8 cellular contexts compared by ENCODE assay signal in genomic region chrX:155026420-155026726, GRCh38. TPM values are rescaled to one million over a fixed set of nuclear protein-coding genes. Genes with fewer than 3 reads are reported as not detected.
A peak's percentile ranks its signal among the peaks of the same experiment; 100 is the strongest.
DNase-seq lines count a peak whose midpoint lies in the region; ATAC-seq and TF ChIP-seq lines count a peak whose summit lies in the region.

No MANE protein-coding gene starts in this region.

- no peaks in the 10 kb centered on the region for H3K36me3 Mint-ChIP-seq in T-helper 1 cell treated with Interleukin-12 subunit alpha and Interleukin-12 subunit beta and Interleukin-4 antibody, amounts not matched to agents 30 μg/mL and 1 μg/mL, for 36 hours (ENCODE audit: low read depth)
- H3K36me3 Mint-ChIP-seq in activated naive CD8-positive, alpha-beta T cell treated with anti-CD3 and anti-CD28 coated beads, Interleukin-2, amount 10 ng/mL, durations not matched to agents 7 days and 5 days: peaks cover 1% of the 10 kb centered on the region
- no peaks in the 10 kb centered on the region for H3K36me3 Mint-ChIP-seq in immature natural killer cell

- H3K27ac ChIP-seq in substantia nigra (ENCODE audit: low read depth, low read length, poor library complexity, severe bottlenecking): peak overlapping the region; percentile 61

- peaks cover 27% of the 10 kb centered on the region for H3K27me3 Mint-ChIP-seq in T-helper 1 cell treated with Interleukin-12 subunit alpha and Interleukin-12 subunit beta and Interleukin-4 antibody, amounts not matched to agents 30 μg/mL and 1 μg/mL, for 36 hours (ENCODE audit: low read depth)
- peaks cover 2% of the 10 kb centered on the region for H3K27me3 Mint-ChIP-seq in activated naive CD8-positive, alpha-beta T cell treated with anti-CD3 and anti-CD28 coated beads, Interleukin-2, amount 10 ng/mL, durations not matched to agents 7 days and 5 days
- peaks cover 8 to 18% (median 12%) of the 10 kb centered on the region in 3 donors for H3K27me3 Mint-ChIP-seq in immature natural killer cell (ENCODE audit: low read depth in 3 of 3)

- H3K4me1 Mint-ChIP-seq in T-helper 1 cell treated with Interleukin-12 subunit alpha and Interleukin-12 subunit beta and Interleukin-4 antibody, amounts not matched to agents 30 μg/mL and 1 μg/mL, for 36 hours (ENCODE audit: low read depth): peaks cover 13% of the 10 kb centered on the region
- peaks cover 14% of the 10 kb centered on the region for H3K4me1 Mint-ChIP-seq in activated naive CD8-positive, alpha-beta T cell treated with anti-CD3 and anti-CD28 coated beads, Interleukin-2, amount 10 ng/mL, durations not matched to agents 7 days and 5 days
- peaks cover 16 to 18% of the 10 kb centered on the region in 2 donors for H3K4me1 Mint-ChIP-seq in immature natural killer cell

- TF ChIP-seq CTCF in omental fat pad (IDR thresholded peaks at IDR 0.05): no peak

- H3K9me3 Mint-ChIP-seq in T-helper 1 cell treated with Interleukin-12 subunit alpha and Interleukin-12 subunit beta and Interleukin-4 antibody, amounts not matched to agents 30 μg/mL and 1 μg/mL, for 36 hours: no peaks in the 10 kb centered on the region
- no peaks in the 10 kb centered on the region for H3K9me3 Mint-ChIP-seq in activated naive CD8-positive, alpha-beta T cell treated with anti-CD3 and anti-CD28 coated beads, Interleukin-2, amount 10 ng/mL, durations not matched to agents 7 days and 5 days
- H3K9me3 Mint-ChIP-seq in immature natural killer cell: no peaks in the 10 kb centered on the region

- no peak for ATAC-seq in activated naive CD8-positive, alpha-beta T cell treated with anti-CD3 and anti-CD28 coated beads, Interleukin-2, amount 10 ng/mL, durations not matched to agents 7 days and 5 days (ENCODE audit: low read depth)
- ATAC-seq in omental fat pad (ENCODE audit: low FRiP score) (no peak), HG03378 (IDR thresholded peaks at IDR 0.05; ENCODE audit: unreplicated experiment) (no peak), HG02610 (IDR thresholded peaks at IDR 0.05; ENCODE audit: unreplicated experiment) (no peak)

- H3K4me3 Mint-ChIP-seq in T-helper 1 cell treated with Interleukin-12 subunit alpha and Interleukin-12 subunit beta and Interleukin-4 antibody, amounts not matched to agents 30 μg/mL and 1 μg/mL, for 36 hours: peak overlapping the region; percentile 77
- peak overlapping the region; percentile 78 for H3K4me3 Mint-ChIP-seq in activated naive CD8-positive, alpha-beta T cell treated with anti-CD3 and anti-CD28 coated beads, Interleukin-2, amount 10 ng/mL, durations not matched to agents 7 days and 5 days
- peak overlapping the region; percentile 76 to 86 (median 79) for H3K4me3 Mint-ChIP-seq in immature natural killer cell

- POLR2A ChIA-PET in activated naive CD8-positive, alpha-beta T cell treated with anti-CD3 and anti-CD28 coated beads, Interleukin-2, amount 10 ng/mL, durations not matched to agents 7 days and 5 days (lab: Charles Lee): interaction anchor here (0.6 to 0.8 kb wide), 2 partner anchors 36 to 60 kb away, joined by 3 read pairs; no protein-coding TSS in a partner anchor

- peak overlapping the region; percentile 84 for H3K27ac Mint-ChIP-seq in T-helper 1 cell treated with Interleukin-12 subunit alpha and Interleukin-12 subunit beta and Interleukin-4 antibody, amounts not matched to agents 30 μg/mL and 1 μg/mL, for 36 hours
- peak overlapping the region; percentile 87 for H3K27ac Mint-ChIP-seq in activated naive CD8-positive, alpha-beta T cell treated with anti-CD3 and anti-CD28 coated beads, Interleukin-2, amount 10 ng/mL, durations not matched to agents 7 days and 5 days
- peak overlapping the region; percentile 83 to 98 (median 92) for H3K27ac Mint-ChIP-seq in immature natural killer cell

- no peak for DNase-seq in T-helper 1 cell
- DNase-seq in activated naive CD8-positive, alpha-beta T cell treated with anti-CD3 and anti-CD28 coated beads, Interleukin-2, amount 10 ng/mL, durations not matched to agents 7 days and 5 days: no peak
- no peak for DNase-seq in immature natural killer cell
- DNase-seq in substantia nigra (lab: John Stamatoyannopoulos, UW): no peak
- DNase-seq in omental fat pad (ENCODE audit: low spot score): no peak

RNA-seq across cellular contexts. Expression of gene FUNDC2, which starts 0.3 kb away (rescaled TPM):
- 10 to 100 TPM; 44.3 to 47.4 TPM for total RNA-seq in activated naive CD8-positive, alpha-beta T cell treated with anti-CD3 and anti-CD28 coated beads, Interleukin-2, amount 10 ng/mL, durations not matched to agents 7 days and 5 days
- polyA plus RNA-seq in immature natural killer cell: 100 to 1,000 TPM; 182 to 241 (median 234) TPM
- 100 to 1,000 TPM in 2 of 4 donors, 10 to 100 TPM in 2; 65.8 to 110 (median 83.7) TPM for total RNA-seq in omental fat pad

RNA-seq across cellular contexts. Expression of gene F8, which starts 3.9 kb away (rescaled TPM):
- total RNA-seq in activated naive CD8-positive, alpha-beta T cell treated with anti-CD3 and anti-CD28 coated beads, Interleukin-2, amount 10 ng/mL, durations not matched to agents 7 days and 5 days: 1 to 10 TPM; 6.8 to 7.8 TPM
- polyA plus RNA-seq in immature natural killer cell: 1 to 10 TPM; 1.1 to 3.4 (median 2.7) TPM
- total RNA-seq in omental fat pad: 100 to 1,000 TPM in 1 of 4 donors, 10 to 100 TPM in 3; 18.2 to 184 (median 26.2) TPM

RNA-seq across cellular contexts. Expression of gene CMC4, which starts 44.6 kb away (rescaled TPM):
- 1 to 10 TPM; 6.7 to 7.5 TPM for total RNA-seq in activated naive CD8-positive, alpha-beta T cell treated with anti-CD3 and anti-CD28 coated beads, Interleukin-2, amount 10 ng/mL, durations not matched to agents 7 days and 5 days
- 10 to 100 TPM; 23.3 to 26.3 (median 23.6) TPM for polyA plus RNA-seq in immature natural killer cell
- 10 to 100 TPM; 11.0 to 24.9 (median 16.4) TPM for total RNA-seq in omental fat pad

RNA-seq across cellular contexts. Expression of gene MTCP1, which starts 44.6 kb away (rescaled TPM):
- total RNA-seq in activated naive CD8-positive, alpha-beta T cell treated with anti-CD3 and anti-CD28 coated beads, Interleukin-2, amount 10 ng/mL, durations not matched to agents 7 days and 5 days: 10 to 100 TPM; 24.5 TPM
- polyA plus RNA-seq in immature natural killer cell: 10 to 100 TPM; 28.8 to 55.6 (median 33.0) TPM
- total RNA-seq in omental fat pad: 1 to 10 TPM in 2 of 4 donors, under 1 TPM in 2; 0.74 to 3.5 (median 1.9) TPM

RNA-seq across cellular contexts. Expression of gene BRCC3, which starts 44.9 kb away (rescaled TPM):
- 10 to 100 TPM; 25.0 to 26.0 TPM for total RNA-seq in activated naive CD8-positive, alpha-beta T cell treated with anti-CD3 and anti-CD28 coated beads, Interleukin-2, amount 10 ng/mL, durations not matched to agents 7 days and 5 days
- polyA plus RNA-seq in immature natural killer cell: 10 to 100 TPM; 19.4 to 34.2 (median 24.5) TPM
- total RNA-seq in omental fat pad: 10 to 100 TPM in 3 of 4 donors, 1 to 10 TPM in 1; 8.4 to 11.0 (median 10.2) TPM
